ENCODE assay signal across 11 cellular contexts in genomic region chr14:39050389-39050788, GRCh38. TPM values are rescaled to one million over a fixed set of nuclear protein-coding genes. Genes with fewer than 3 reads are reported as not detected.
DNase-seq lines count a peak whose midpoint lies in the region; ATAC-seq and TF ChIP-seq lines count a peak whose summit lies in the region.
"Had no signal": no experiment of that assay in that cellular context is flagged by ENCODE, and none has a peak within 500 bp of the region (broad histone marks: within the 10 kb centered on the region; RNA-seq: fewer than 3 reads in every experiment).

No MANE protein-coding gene starts in this region.

- ATAC-seq in HG03432 (IDR thresholded peaks at IDR 0.05; ENCODE audit: unreplicated experiment) (peak; percentile 63), left lung (peak; percentile 45), upper lobe of left lung (ENCODE audit: low FRiP score in 2 of 2) (no peak), GM18519 (IDR thresholded peaks at IDR 0.05; ENCODE audit: low FRiP score, unreplicated experiment) (no peak)
- ATAC-seq: K562 had no signal

- no peak for TF ChIP-seq EP300 in upper lobe of left lung (IDR thresholded peaks at IDR 0.05)

- TF ChIP-seq POLR2A in upper lobe of left lung (IDR thresholded peaks at IDR 0.05) (no peak), uterus (IDR thresholded peaks at IDR 0.05) (no peak)

- no peak for TF ChIP-seq CTCF in left lung (IDR thresholded peaks at IDR 0.05)
- no peak for TF ChIP-seq CTCF in upper lobe of left lung (IDR thresholded peaks at IDR 0.05)
- no peak for TF ChIP-seq CTCF in uterus (IDR thresholded peaks at IDR 0.05)

- DNase-seq in Caki2 (ENCODE audit: low read depth) = peak; percentile 72
- DNase-seq in astrocyte of the hippocampus (ENCODE audit: low read depth, low spot score) = peak; percentile 72
- DNase-seq in left lung = no peak
- DNase-seq in upper lobe of left lung = no peak
- DNase-seq in uterus = no peak
- DNase-seq in activated naive CD4-positive, alpha-beta T cell (lab: John Stamatoyannopoulos, UW) = no peak
- DNase-seq: NCI-H774 had no signal

- 82 to 87% methylated on average over 2 of the region's 2 CpGs for WGBS in upper lobe of left lung, 2 donors

- H3K4me1 ChIP-seq in left lung (no peaks in the 10 kb centered on the region), upper lobe of left lung (no peaks in the 10 kb centered on the region), uterus (no peaks in the 10 kb centered on the region)

- no peak overlapping the region for H3K27ac ChIP-seq in left lung
- no peak overlapping the region for H3K27ac ChIP-seq in upper lobe of left lung
- no peak overlapping the region for H3K27ac ChIP-seq in uterus
- H3K27ac ChIP-seq: skin epidermis had no signal

- intact Hi-C loops in left lung (cut with DNase I) (no loop called here), uterus (cut with DNase I; ENCODE audit: low total_unique reads) (no loop called here)

- peaks cover 11 to 100% of the 10 kb centered on the region in 2 donors for H3K36me3 ChIP-seq in left lung
- H3K36me3 ChIP-seq in upper lobe of left lung = peaks cover 33 to 100% (median 57%) of the 10 kb centered on the region in 4 donors
- H3K36me3 ChIP-seq in uterus = no peaks in the 10 kb centered on the region

- in situ Hi-C loops in Caki2 (cut with HindIII; ENCODE audit: low pct_unique_long_range_greater_than_20kb, low sequenced_read_pairs) = no loop called here

- H3K9me3 ChIP-seq in left lung (peaks cover 0 to 9% of the 10 kb centered on the region in 2 donors), upper lobe of left lung (peaks cover under 1 to 5% (median 4%) of the 10 kb centered on the region in 4 donors), uterus (no peaks in the 10 kb centered on the region)

- H3K4me3 ChIP-seq in left lung (no peak overlapping the region), upper lobe of left lung (no peak overlapping the region), uterus (no peak overlapping the region)
- H3K4me3 ChIP-seq: K562, skin epidermis had no signal

- no peaks in the 10 kb centered on the region for H3K27me3 ChIP-seq in left lung
- H3K27me3 ChIP-seq in upper lobe of left lung = no peaks in the 10 kb centered on the region
- H3K27me3 ChIP-seq in uterus = no peaks in the 10 kb centered on the region

RNA-seq across cellular contexts. Expression of gene SEC23A, which starts 52.6 kb away (rescaled TPM):
- total RNA-seq in Caki2 (2014; rRNA removed; shearing (Covaris generic); ENCODE audit: low replicate concordance) = 175 and 232 TPM in 2 replicates
- total RNA-seq in left lung (10 to 100 TPM; 66.1 to 81.7 TPM), upper lobe of left lung (10 to 100 TPM; 32.5 to 70.4 (median 47.4) TPM), uterus (100 to 1,000 TPM; 133 to 322 (median 231) TPM)

Comparison
In these comparisons a context has a peak if more than half of its experiments do, and no peak if none do; other contexts are left out.
1. DNase-seq: peak in Caki2 (single experiment) and astrocyte of the hippocampus (single experiment); none in left lung (0 of 2), upper lobe of left lung (0 of 2), uterus (0 of 2) and activated naive CD4-positive, alpha-beta T cell (0 of 4).
2. ATAC-seq: peak in HG03432 (single experiment) and left lung (single experiment); none in upper lobe of left lung (0 of 2) and GM18519 (single experiment).